Comparison of ENCODE assay signal across 18 cellular contexts in genomic region chr16:85676466-85676865, GRCh38.
"Had no signal": no experiment of that assay in that cellular context is flagged by ENCODE, and none has a peak within 500 bp of the region (broad histone marks: within the 10 kb centered on the region; RNA-seq: fewer than 3 reads in every experiment).

No MANE protein-coding gene starts in this region.

- H3K4me3 Mint-ChIP-seq: activated T-cell treated with anti-CD3 and anti-CD28 coated beads, Interleukin-2, amount 50 U/mL, for 72 hours; nephron; stimulated activated naive B cell treated with anti-CD40 and anti-IgM and Interleukin-4, amounts not matched to agents 10 μg/mL and 1 μg/mL and 100 μg/mL, for 72 hours; T-helper 1 cell treated with Interleukin-12 subunit alpha and Interleukin-12 subunit beta and Interleukin-4 antibody, amounts not matched to agents 30 μg/mL and 1 μg/mL, for 36 hours had no signal

- H3K9me3 Mint-ChIP-seq: activated T-cell treated with anti-CD3 and anti-CD28 coated beads, Interleukin-2, amount 50 U/mL, for 72 hours; nephron; stimulated activated naive B cell treated with anti-CD40 and anti-IgM and Interleukin-4, amounts not matched to agents 10 μg/mL and 1 μg/mL and 100 μg/mL, for 72 hours; T-helper 1 cell treated with Interleukin-12 subunit alpha and Interleukin-12 subunit beta and Interleukin-4 antibody, amounts not matched to agents 30 μg/mL and 1 μg/mL, for 36 hours had no signal

- DNase-seq: activated CD4-positive, alpha-beta T cell treated with anti-CD3 and anti-CD28 coated beads for 1 hour; activated CD4-positive, alpha-beta T cell treated with anti-CD3 and anti-CD28 coated beads, Interleukin-2, amount 50 U/mL, for 4 hours; activated effector memory CD4-positive, alpha-beta T cell treated with anti-CD3 and anti-CD28 coated beads, Interleukin-2, amount 50 U/mL, for 16 hours; activated naive CD4-positive, alpha-beta T cell treated with anti-CD3 and anti-CD28 coated beads, Interleukin-2, amount 50 U/mL, for 16 hours; activated T-cell treated with anti-CD3 and anti-CD28 coated beads, Interleukin-2, amount 50 U/mL, for 72 hours; adrenal gland; dermis blood vessel endothelial cell; foreskin fibroblast; glutamatergic neuron; hippocampal formation; midbrain; occipital lobe; retina; stimulated activated naive B cell treated with anti-CD40 and anti-IgM and Interleukin-4, amounts not matched to agents 10 μg/mL and 1 μg/mL and 100 μg/mL, for 72 hours had no signal

- FAIRE-seq: islet of Langerhans had no signal

- H3K27ac Mint-ChIP-seq: activated T-cell treated with anti-CD3 and anti-CD28 coated beads, Interleukin-2, amount 50 U/mL, for 72 hours; stimulated activated naive B cell treated with anti-CD40 and anti-IgM and Interleukin-4, amounts not matched to agents 10 μg/mL and 1 μg/mL and 100 μg/mL, for 72 hours; T-helper 1 cell treated with Interleukin-12 subunit alpha and Interleukin-12 subunit beta and Interleukin-4 antibody, amounts not matched to agents 30 μg/mL and 1 μg/mL, for 36 hours had no signal

- ATAC-seq: activated T-cell treated with anti-CD3 and anti-CD28 coated beads, Interleukin-2, amount 50 U/mL, for 72 hours; stimulated activated naive B cell treated with anti-CD40 and anti-IgM and Interleukin-4, amounts not matched to agents 10 μg/mL and 1 μg/mL and 100 μg/mL, for 72 hours had no signal

- H3K9me3 ChIP-seq: adrenal gland, thoracic aorta had no signal

- H3K27me3 Mint-ChIP-seq: stimulated activated naive B cell treated with anti-CD40 and anti-IgM and Interleukin-4, amounts not matched to agents 10 μg/mL and 1 μg/mL and 100 μg/mL, for 72 hours had no signal

- H3K4me3 ChIP-seq: adrenal gland, thoracic aorta had no signal

- H3K27ac ChIP-seq: thoracic aorta had no signal

- H3K27me3 ChIP-seq: adrenal gland had no signal
